In the genomic region with DNA sequence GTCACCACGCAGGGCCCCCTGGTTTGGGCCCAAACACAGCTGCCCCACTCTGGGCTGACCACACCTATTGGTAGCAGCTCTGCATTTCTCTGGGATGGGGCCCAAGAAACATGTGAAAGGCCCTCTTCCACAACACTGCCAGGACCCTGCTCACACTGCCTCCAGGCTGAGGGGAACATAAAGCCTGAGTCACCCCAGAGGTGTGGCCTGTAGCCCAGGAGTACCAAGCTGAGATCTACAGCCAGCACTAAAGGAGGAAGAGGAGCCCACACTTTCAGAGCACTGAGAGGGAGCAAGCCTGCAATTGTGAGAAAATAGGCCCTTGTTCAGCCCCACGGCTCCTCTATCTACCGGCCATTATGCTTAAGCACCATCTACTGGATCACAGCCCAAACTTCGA, we compare ENCODE assay signal across 21 cellular contexts. TPM values are rescaled to one million over a fixed set of nuclear protein-coding genes. Genes with fewer than 3 reads are reported as not detected.
DNase-seq lines count a peak whose midpoint lies in the region; ATAC-seq and TF ChIP-seq lines count a peak whose summit lies in the region.
"Had no signal": no experiment of that assay in that cellular context is flagged by ENCODE, and none has a peak within 500 bp of the region (broad histone marks: within the 10 kb centered on the region; RNA-seq: fewer than 3 reads in every experiment).

No MANE protein-coding gene starts in this region.

- H3K27ac Mint-ChIP-seq in activated T-cell treated with anti-CD3 and anti-CD28 coated beads, Interleukin-2, amount 50 U/mL, for 24 hours = no peak overlapping the region
- peak overlapping the region; percentile 56 for H3K27ac Mint-ChIP-seq in activated CD8-positive, alpha-beta T cell treated with anti-CD3 and anti-CD28 coated beads for 36 hours

- H3K27me3 ChIP-seq in Peyer's patch = no peaks in the 10 kb centered on the region
- H3K27me3 ChIP-seq: brain microvascular endothelial cell, right atrium auricular region, uterus had no signal

- DNase-seq in activated T-cell treated with anti-CD3 and anti-CD28 coated beads for 48 hours (ENCODE audit: low read depth) (peak; percentile 19), GM13977 (ENCODE audit: low spot score) (no peak), Peyer's patch (no peak)
- no peak for DNase-seq in activated T-cell treated with anti-CD3 and anti-CD28 coated beads, Interleukin-2, amount 50 U/mL, for 24 hours
- peak; percentile 62 for DNase-seq in activated CD8-positive, alpha-beta T cell treated with anti-CD3 and anti-CD28 coated beads for 36 hours
- DNase-seq in stimulated activated CD8-positive, alpha-beta memory T cell treated with anti-CD3 and anti-CD28 coated beads, Interleukin-15, amount 100 ng/mL, for 48 hours (ENCODE audit: low read depth in 2 of 2) = peak; percentile 13 to 21
- DNase-seq: brain microvascular endothelial cell, dermis blood vessel endothelial cell, foreskin fibroblast, hippocampal formation, Kasumi-1, mammary epithelial cell, NCI-H1436, NCI-H774, occipital lobe, uterus had no signal

- TF ChIP-seq POLR2A in Peyer's patch (IDR thresholded peaks at IDR 0.05) = no peak

- H3K4me1 ChIP-seq in Peyer's patch = no peaks in the 10 kb centered on the region
- H3K4me1 ChIP-seq: right atrium auricular region, uterus had no signal

- H3K27ac ChIP-seq in Peyer's patch = no peak overlapping the region
- H3K27ac ChIP-seq: brain microvascular endothelial cell, right atrium auricular region, uterus had no signal

- no peaks in the 10 kb centered on the region for H3K9me3 ChIP-seq in Peyer's patch
- H3K9me3 ChIP-seq: right atrium auricular region, uterus had no signal

- peak; percentile 28 for TF ChIP-seq CTCF in GM13977 (IDR thresholded peaks at IDR 0.05; ENCODE audit: extremely low read depth, insufficient read depth, missing control alignments)
- no peak for TF ChIP-seq CTCF in activated CD8-positive, alpha-beta T cell treated with anti-CD3 and anti-CD28 coated beads for 36 hours (IDR thresholded peaks at IDR 0.05)
- TF ChIP-seq CTCF in Peyer's patch (IDR thresholded peaks at IDR 0.05) = no peak

- peaks cover 3% of the 10 kb centered on the region for H3K27me3 Mint-ChIP-seq in activated T-cell treated with anti-CD3 and anti-CD28 coated beads, Interleukin-2, amount 50 U/mL, for 24 hours
- H3K27me3 Mint-ChIP-seq in activated CD8-positive, alpha-beta T cell treated with anti-CD3 and anti-CD28 coated beads for 36 hours = no peaks in the 10 kb centered on the region

- CTCF ChIA-PET in activated CD8-positive, alpha-beta T cell treated with anti-CD3 and anti-CD28 coated beads for 36 hours (lab: Charles Lee) = interaction anchor here (1.1 to 4.1 kb wide), 3 partner anchors 75 to 208 kb away, joined by 3 to 15 read pairs (median 4); no protein-coding TSS in a partner anchor

- in situ Hi-C loops in GM13977 (cut with MboI; ENCODE audit: low pct_unique_long_range_greater_than_20kb, low sequenced_read_pairs, unreplicated experiment) = no loop called here

- H3K9me3 Mint-ChIP-seq in activated T-cell treated with anti-CD3 and anti-CD28 coated beads, Interleukin-2, amount 50 U/mL, for 24 hours = no peaks in the 10 kb centered on the region
- peaks cover 2% of the 10 kb centered on the region for H3K9me3 Mint-ChIP-seq in activated CD8-positive, alpha-beta T cell treated with anti-CD3 and anti-CD28 coated beads for 36 hours

- intact Hi-C loops in activated CD8-positive, alpha-beta T cell treated with anti-CD3 and anti-CD28 coated beads for 36 hours (cut with micrococcal nuclease) = no loop called here

- peak; percentile 95 for ATAC-seq in activated CD8-positive, alpha-beta T cell treated with anti-CD3 and anti-CD28 coated beads for 36 hours
- ATAC-seq in GM21526 (IDR thresholded peaks at IDR 0.05; ENCODE audit: low FRiP score, unreplicated experiment) (no peak), HG03196 (IDR thresholded peaks at IDR 0.05; ENCODE audit: unreplicated experiment) (no peak)

- POLR2A ChIA-PET in activated CD8-positive, alpha-beta T cell treated with anti-CD3 and anti-CD28 coated beads for 36 hours (lab: Charles Lee) = no interaction called here

- H3K4me3 ChIP-seq in Peyer's patch = no peak overlapping the region
- H3K4me3 ChIP-seq: right atrium auricular region, uterus had no signal

- H3K4me1 Mint-ChIP-seq in activated T-cell treated with anti-CD3 and anti-CD28 coated beads, Interleukin-2, amount 50 U/mL, for 24 hours (ENCODE audit: low read depth) = peaks cover 29% of the 10 kb centered on the region
- H3K4me1 Mint-ChIP-seq in activated CD8-positive, alpha-beta T cell treated with anti-CD3 and anti-CD28 coated beads for 36 hours (ENCODE audit: low read depth) = peaks cover 29% of the 10 kb centered on the region

- no peak overlapping the region for H3K4me3 Mint-ChIP-seq in activated T-cell treated with anti-CD3 and anti-CD28 coated beads, Interleukin-2, amount 50 U/mL, for 24 hours
- H3K4me3 Mint-ChIP-seq in activated CD8-positive, alpha-beta T cell treated with anti-CD3 and anti-CD28 coated beads for 36 hours = no peak overlapping the region

- no peaks in the 10 kb centered on the region for H3K36me3 Mint-ChIP-seq in activated T-cell treated with anti-CD3 and anti-CD28 coated beads, Interleukin-2, amount 50 U/mL, for 24 hours (ENCODE audit: low read depth)
- no peaks in the 10 kb centered on the region for H3K36me3 Mint-ChIP-seq in activated CD8-positive, alpha-beta T cell treated with anti-CD3 and anti-CD28 coated beads for 36 hours (ENCODE audit: low read depth)

- H3K36me3 ChIP-seq in Peyer's patch = no peaks in the 10 kb centered on the region
- H3K36me3 ChIP-seq: brain microvascular endothelial cell, right atrium auricular region, uterus had no signal

RNA-seq across cellular contexts. Expression of a gene that starts 14.4 kb away (rescaled TPM):
- not detected for total RNA-seq in activated CD8-positive, alpha-beta T cell treated with anti-CD3 and anti-CD28 coated beads for 36 hours
- not detected for total RNA-seq in Peyer's patch
- total RNA-seq: activated CD8-positive, alpha-beta memory T cell treated with anti-CD3 and anti-CD28 coated beads for 36 hours; dermis blood vessel endothelial cell; mammary epithelial cell; myocyte; occipital lobe; right atrium auricular region; uterus had no signal

RNA-seq across cellular contexts. Expression of a gene that starts 23.0 kb away (rescaled TPM):
- not detected for total RNA-seq in activated CD8-positive, alpha-beta T cell treated with anti-CD3 and anti-CD28 coated beads for 36 hours
- not detected for total RNA-seq in Peyer's patch
- total RNA-seq: activated CD8-positive, alpha-beta memory T cell treated with anti-CD3 and anti-CD28 coated beads for 36 hours; dermis blood vessel endothelial cell; mammary epithelial cell; myocyte; occipital lobe; right atrium auricular region; uterus had no signal

RNA-seq across cellular contexts. Expression of a gene that starts 33.2 kb away (rescaled TPM):
- not detected for total RNA-seq in activated CD8-positive, alpha-beta T cell treated with anti-CD3 and anti-CD28 coated beads for 36 hours
- total RNA-seq in Peyer's patch = not detected
- total RNA-seq: activated CD8-positive, alpha-beta memory T cell treated with anti-CD3 and anti-CD28 coated beads for 36 hours; dermis blood vessel endothelial cell; mammary epithelial cell; myocyte; occipital lobe; right atrium auricular region; uterus had no signal

RNA-seq across cellular contexts. Expression of a gene that starts 37.3 kb away (rescaled TPM):
- not detected for total RNA-seq in activated CD8-positive, alpha-beta T cell treated with anti-CD3 and anti-CD28 coated beads for 36 hours
- not detected for total RNA-seq in Peyer's patch
- total RNA-seq: activated CD8-positive, alpha-beta memory T cell treated with anti-CD3 and anti-CD28 coated beads for 36 hours; dermis blood vessel endothelial cell; mammary epithelial cell; myocyte; occipital lobe; right atrium auricular region; uterus had no signal

RNA-seq across cellular contexts. Expression of a gene that starts 43.4 kb away (rescaled TPM):
- total RNA-seq in activated CD8-positive, alpha-beta T cell treated with anti-CD3 and anti-CD28 coated beads for 36 hours = not detected
- total RNA-seq in Peyer's patch = not detected
- total RNA-seq: activated CD8-positive, alpha-beta memory T cell treated with anti-CD3 and anti-CD28 coated beads for 36 hours; dermis blood vessel endothelial cell; mammary epithelial cell; myocyte; occipital lobe; right atrium auricular region; uterus had no signal

Comparison
In these comparisons a context has a peak if more than half of its experiments do, and no peak if none do; other contexts are left out.
1. DNase-seq: peak in activated T-cell treated with anti-CD3 and anti-CD28 coated beads for 48 hours (single experiment), activated CD8-positive, alpha-beta T cell treated with anti-CD3 and anti-CD28 coated beads for 36 hours (single experiment) and stimulated activated CD8-positive, alpha-beta memory T cell treated with anti-CD3 and anti-CD28 coated beads, Interleukin-15, amount 100 ng/mL, for 48 hours (2 of 2); none in activated T-cell treated with anti-CD3 and anti-CD28 coated beads, Interleukin-2, amount 50 U/mL, for 24 hours (single experiment), GM13977 (single experiment) and Peyer's patch (0 of 3).